Comparison of ENCODE assay signal across 2 cellular contexts in genomic region chr5:1985781-1986180, GRCh38.
TF ChIP-seq lines count a peak whose summit lies in the region.

No MANE protein-coding gene starts in this region.

TF ChIP-seq in IMR-90, 13 proteins besides CTCF, POLR2A, EP300 and RAD21:
- TF ChIP-seq SMC3 (IDR thresholded peaks at IDR 0.05; ENCODE audit: low read depth, low read length) (no peak), FOS (IDR thresholded peaks at IDR 0.05; ENCODE audit: low read depth, low read length) (no peak), CEBPB (IDR thresholded peaks at IDR 0.05; ENCODE audit: low read depth, low read length) (no peak), RFX5 (IDR thresholded peaks at IDR 0.05; ENCODE audit: low read depth, low read length) (no peak), RCOR1 (IDR thresholded peaks at IDR 0.05; ENCODE audit: insufficient replicate concordance, low read length) (no peak)

TF ChIP-seq in H1, 55 proteins besides CTCF, POLR2A, EP300 and RAD21:
- no peak for TF ChIP-seq GABPA (IDR thresholded peaks at IDR 0.05; ENCODE audit: borderline replicate concordance, insufficient read depth, low read length)
- no peak for TF ChIP-seq EGR1 (IDR thresholded peaks at IDR 0.05; ENCODE audit: borderline replicate concordance, low read depth, low read length)
- TF ChIP-seq SP4 (IDR thresholded peaks at IDR 0.05; ENCODE audit: low read length) = no peak
- TF ChIP-seq CHD1 (IDR thresholded peaks at IDR 0.05; ENCODE audit: low read depth, low read length) = no peak
- TF ChIP-seq ASH2L (IDR thresholded peaks at IDR 0.05; ENCODE audit: low read length) = no peak
- no peak for TF ChIP-seq USF2 (IDR thresholded peaks at IDR 0.05; ENCODE audit: low read length)
- TF ChIP-seq RNF2 (IDR thresholded peaks at IDR 0.05; ENCODE audit: borderline replicate concordance, low read depth, low read length, missing control alignments, poor library complexity, severe bottlenecking) = no peak
- no peak for TF ChIP-seq BRCA1 (IDR thresholded peaks at IDR 0.05; ENCODE audit: low read depth, low read length)
- TF ChIP-seq CBX5 (IDR thresholded peaks at IDR 0.05; ENCODE audit: low read depth, low read length) = no peak
- TF ChIP-seq TEAD4 (IDR thresholded peaks at IDR 0.05; ENCODE audit: low read depth, low read length) = no peak
- TF ChIP-seq SUZ12 (IDR thresholded peaks at IDR 0.05; ENCODE audit: low read length) = no peak
- no peak for TF ChIP-seq SIRT6 (IDR thresholded peaks at IDR 0.05; ENCODE audit: low read length)
- TF ChIP-seq ZNF274 (IDR thresholded peaks at IDR 0.05; ENCODE audit: borderline replicate concordance, extremely low read depth, low read length) = no peak
- no peak for TF ChIP-seq KDM4A (IDR thresholded peaks at IDR 0.05; ENCODE audit: low read depth, low read length, severe bottlenecking)
- TF ChIP-seq GTF2F1 (IDR thresholded peaks at IDR 0.05; ENCODE audit: borderline replicate concordance, low read depth, low read length) = no peak
- no peak for TF ChIP-seq TAF7 (optimal IDR thresholded peaks at IDR 0.05; ENCODE audit: borderline replicate concordance, low read depth, low read length)
- TF ChIP-seq, protein P1, sequence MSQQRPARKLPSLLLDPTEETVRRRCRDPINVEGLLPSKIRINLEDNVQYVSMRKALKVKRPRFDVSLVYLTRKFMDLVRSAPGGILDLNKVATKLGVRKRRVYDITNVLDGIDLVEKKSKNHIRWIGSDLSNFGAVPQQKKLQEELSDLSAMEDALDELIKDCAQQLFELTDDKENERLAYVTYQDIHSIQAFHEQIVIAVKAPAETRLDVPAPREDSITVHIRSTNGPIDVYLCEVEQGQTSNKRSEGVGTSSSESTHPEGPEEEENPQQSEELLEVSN (IDR thresholded peaks at IDR 0.05) = no peak
- TF ChIP-seq FOSL1 (IDR thresholded peaks at IDR 0.05; ENCODE audit: insufficient read depth, low read depth, low read length) = no peak
- no peak for TF ChIP-seq MAX (IDR thresholded peaks at IDR 0.05)
- TF ChIP-seq SRF (IDR thresholded peaks at IDR 0.05; ENCODE audit: low read depth, low read length) = no peak
TF ChIP-seq in H1: peak in this region for 0.
